Comparison of ENCODE assay signal across 2 cellular contexts in the genomic region with DNA sequence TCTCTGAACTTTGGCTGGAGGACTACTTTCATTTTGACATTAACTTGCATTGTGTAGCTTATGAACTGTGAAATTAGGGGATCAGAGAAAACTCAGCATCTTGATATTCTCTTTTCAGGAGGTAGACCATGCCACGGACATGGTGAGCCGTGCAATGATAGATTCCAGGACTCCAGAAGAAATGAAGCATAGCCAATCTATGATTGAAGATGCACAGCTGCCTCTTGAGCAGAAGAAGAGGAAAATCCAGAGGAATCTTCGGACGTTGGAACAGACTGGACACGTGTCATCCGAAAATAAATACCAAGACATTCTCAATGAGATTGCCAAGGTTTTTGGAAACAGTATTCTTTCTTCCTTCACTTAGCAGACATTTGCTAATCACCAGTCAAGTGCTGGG.
TF ChIP-seq lines count a peak whose summit lies in the region.

No MANE protein-coding gene starts in this region.

TF ChIP-seq in endothelial cell of umbilical vein, 7 proteins besides CTCF, POLR2A, EP300 and RAD21:
- TF ChIP-seq, protein P1, sequence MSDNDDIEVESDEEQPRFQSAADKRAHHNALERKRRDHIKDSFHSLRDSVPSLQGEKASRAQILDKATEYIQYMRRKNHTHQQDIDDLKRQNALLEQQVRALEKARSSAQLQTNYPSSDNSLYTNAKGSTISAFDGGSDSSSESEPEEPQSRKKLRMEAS (IDR thresholded peaks at IDR 0.05; ENCODE audit: insufficient read depth, insufficient read length): no peak

TF ChIP-seq in GM23338, 12 proteins besides CTCF, POLR2A, EP300 and RAD21 (continued from another document):
- TF ChIP-seq CREB1 (CRISPR knock-in tag; IDR thresholded peaks at IDR 0.05; ENCODE audit: low read depth) (no peak), POLR2AphosphoS5 (IDR thresholded peaks at IDR 0.05; ENCODE audit: low read depth) (no peak), STAT1 (IDR thresholded peaks at IDR 0.05; ENCODE audit: unreplicated experiment) (no peak), EZH2 (IDR thresholded peaks at IDR 0.05; ENCODE audit: low read depth, unreplicated experiment) (no peak), ZNF331 (CRISPR knock-in tag; IDR thresholded peaks at IDR 0.05; ENCODE audit: low read depth) (no peak), JUNB (IDR thresholded peaks at IDR 0.05; ENCODE audit: unreplicated experiment) (no peak), EZH2phosphoT487 (IDR thresholded peaks at IDR 0.05; ENCODE audit: unreplicated experiment) (no peak)
- TF ChIP-seq, protein P2, sequence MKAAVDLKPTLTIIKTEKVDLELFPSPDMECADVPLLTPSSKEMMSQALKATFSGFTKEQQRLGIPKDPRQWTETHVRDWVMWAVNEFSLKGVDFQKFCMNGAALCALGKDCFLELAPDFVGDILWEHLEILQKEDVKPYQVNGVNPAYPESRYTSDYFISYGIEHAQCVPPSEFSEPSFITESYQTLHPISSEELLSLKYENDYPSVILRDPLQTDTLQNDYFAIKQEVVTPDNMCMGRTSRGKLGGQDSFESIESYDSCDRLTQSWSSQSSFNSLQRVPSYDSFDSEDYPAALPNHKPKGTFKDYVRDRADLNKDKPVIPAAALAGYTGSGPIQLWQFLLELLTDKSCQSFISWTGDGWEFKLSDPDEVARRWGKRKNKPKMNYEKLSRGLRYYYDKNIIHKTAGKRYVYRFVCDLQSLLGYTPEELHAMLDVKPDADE (IDR thresholded peaks at IDR 0.05): no peak
- TF ChIP-seq, protein P3, sequence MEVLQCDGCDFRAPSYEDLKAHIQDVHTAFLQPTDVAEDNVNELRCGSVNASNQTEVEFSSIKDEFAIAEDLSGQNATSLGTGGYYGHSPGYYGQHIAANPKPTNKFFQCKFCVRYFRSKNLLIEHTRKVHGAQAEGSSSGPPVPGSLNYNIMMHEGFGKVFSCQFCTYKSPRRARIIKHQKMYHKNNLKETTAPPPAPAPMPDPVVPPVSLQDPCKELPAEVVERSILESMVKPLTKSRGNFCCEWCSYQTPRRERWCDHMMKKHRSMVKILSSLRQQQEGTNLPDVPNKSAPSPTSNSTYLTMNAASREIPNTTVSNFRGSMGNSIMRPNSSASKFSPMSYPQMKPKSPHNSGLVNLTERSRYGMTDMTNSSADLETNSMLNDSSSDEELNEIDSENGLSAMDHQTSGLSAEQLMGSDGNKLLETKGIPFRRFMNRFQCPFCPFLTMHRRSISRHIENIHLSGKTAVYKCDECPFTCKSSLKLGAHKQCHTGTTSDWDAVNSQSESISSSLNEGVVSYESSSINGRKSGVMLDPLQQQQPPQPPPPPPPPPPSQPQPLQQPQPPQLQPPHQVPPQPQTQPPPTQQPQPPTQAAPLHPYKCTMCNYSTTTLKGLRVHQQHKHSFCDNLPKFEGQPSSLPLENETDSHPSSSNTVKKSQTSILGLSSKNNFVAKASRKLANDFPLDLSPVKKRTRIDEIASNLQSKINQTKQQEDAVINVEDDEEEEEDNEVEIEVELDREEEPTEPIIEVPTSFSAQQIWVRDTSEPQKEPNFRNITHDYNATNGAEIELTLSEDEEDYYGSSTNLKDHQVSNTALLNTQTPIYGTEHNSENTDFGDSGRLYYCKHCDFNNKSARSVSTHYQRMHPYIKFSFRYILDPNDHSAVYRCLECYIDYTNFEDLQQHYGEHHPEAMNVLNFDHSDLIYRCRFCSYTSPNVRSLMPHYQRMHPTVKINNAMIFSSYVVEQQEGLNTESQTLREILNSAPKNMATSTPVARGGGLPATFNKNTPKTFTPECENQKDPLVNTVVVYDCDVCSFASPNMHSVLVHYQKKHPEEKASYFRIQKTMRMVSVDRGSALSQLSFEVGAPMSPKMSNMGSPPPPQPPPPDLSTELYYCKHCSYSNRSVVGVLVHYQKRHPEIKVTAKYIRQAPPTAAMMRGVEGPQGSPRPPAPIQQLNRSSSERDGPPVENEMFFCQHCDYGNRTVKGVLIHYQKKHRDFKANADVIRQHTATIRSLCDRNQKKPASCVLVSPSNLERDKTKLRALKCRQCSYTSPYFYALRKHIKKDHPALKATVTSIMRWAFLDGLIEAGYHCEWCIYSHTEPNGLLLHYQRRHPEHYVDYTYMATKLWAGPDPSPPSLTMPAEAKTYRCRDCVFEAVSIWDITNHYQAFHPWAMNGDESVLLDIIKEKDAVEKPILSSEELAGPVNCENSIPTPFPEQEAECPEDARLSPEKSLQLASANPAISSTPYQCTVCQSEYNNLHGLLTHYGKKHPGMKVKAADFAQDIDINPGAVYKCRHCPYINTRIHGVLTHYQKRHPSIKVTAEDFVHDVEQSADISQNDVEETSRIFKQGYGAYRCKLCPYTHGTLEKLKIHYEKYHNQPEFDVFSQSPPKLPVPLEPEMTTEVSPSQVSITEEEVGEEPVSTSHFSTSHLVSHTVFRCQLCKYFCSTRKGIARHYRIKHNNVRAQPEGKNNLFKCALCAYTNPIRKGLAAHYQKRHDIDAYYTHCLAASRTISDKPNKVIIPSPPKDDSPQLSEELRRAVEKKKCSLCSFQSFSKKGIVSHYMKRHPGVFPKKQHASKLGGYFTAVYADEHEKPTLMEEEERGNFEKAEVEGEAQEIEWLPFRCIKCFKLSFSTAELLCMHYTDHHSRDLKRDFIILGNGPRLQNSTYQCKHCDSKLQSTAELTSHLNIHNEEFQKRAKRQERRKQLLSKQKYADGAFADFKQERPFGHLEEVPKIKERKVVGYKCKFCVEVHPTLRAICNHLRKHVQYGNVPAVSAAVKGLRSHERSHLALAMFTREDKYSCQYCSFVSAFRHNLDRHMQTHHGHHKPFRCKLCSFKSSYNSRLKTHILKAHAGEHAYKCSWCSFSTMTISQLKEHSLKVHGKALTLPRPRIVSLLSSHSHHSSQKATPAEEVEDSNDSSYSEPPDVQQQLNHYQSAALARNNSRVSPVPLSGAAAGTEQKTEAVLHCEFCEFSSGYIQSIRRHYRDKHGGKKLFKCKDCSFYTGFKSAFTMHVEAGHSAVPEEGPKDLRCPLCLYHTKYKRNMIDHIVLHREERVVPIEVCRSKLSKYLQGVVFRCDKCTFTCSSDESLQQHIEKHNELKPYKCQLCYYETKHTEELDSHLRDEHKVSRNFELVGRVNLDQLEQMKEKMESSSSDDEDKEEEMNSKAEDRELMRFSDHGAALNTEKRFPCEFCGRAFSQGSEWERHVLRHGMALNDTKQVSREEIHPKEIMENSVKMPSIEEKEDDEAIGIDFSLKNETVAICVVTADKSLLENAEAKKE (CRISPR knock-in tag; IDR thresholded peaks at IDR 0.05): no peak
